17 cellular contexts compared by ENCODE assay signal in genomic region chr3:152404976-152405375, GRCh38.
A peak's percentile ranks its signal among the peaks of the same experiment; 100 is the strongest.
DNase-seq lines count a peak whose midpoint lies in the region; ATAC-seq and TF ChIP-seq lines count a peak whose summit lies in the region.
"Had no signal": no experiment of that assay in that cellular context is flagged by ENCODE, and none has a peak within 500 bp of the region (broad histone marks: within the 10 kb centered on the region; RNA-seq: fewer than 3 reads in every experiment).

No MANE protein-coding gene starts in this region.

- H3K36me3 ChIP-seq in SU-DHL-6 (ENCODE audit: low read length) (no peaks in the 10 kb centered on the region; the same call in 1 of the 2 replicates), suprapubic skin (no peaks in the 10 kb centered on the region)

- H3K9me2 ChIP-seq in SU-DHL-6 (replicated peaks; ENCODE audit: insufficient read depth, low read length) = no peaks in the 10 kb centered on the region

- H3K4me3 ChIP-seq in SU-DHL-6 (ENCODE audit: insufficient read depth, low read length, poor library complexity, severe bottlenecking) (no peak overlapping the region), suprapubic skin (no peak overlapping the region)
- H3K4me3 ChIP-seq: testis had no signal

- no peak for ATAC-seq in memory B cell (ENCODE audit: low read depth)
- ATAC-seq in esophagus mucosa = no peak

- peaks cover 18% of the 10 kb centered on the region; the same call in 1 of the 2 replicates for H3F3A ChIP-seq in SU-DHL-6 (ENCODE audit: insufficient read depth)

- intact Hi-C loops in activated CD4-positive, alpha-beta T cell treated with anti-CD3 and anti-CD28 coated beads, Interleukin-2, amount 10 ng/mL, durations not matched to agents 24 days and 14 days (cut with micrococcal nuclease) = no loop called here

- H3K9me3 ChIP-seq in SU-DHL-6 (ENCODE audit: insufficient read depth, low read length) = no peaks in the 10 kb centered on the region
- H3K9me3 ChIP-seq in suprapubic skin = no peaks in the 10 kb centered on the region
- H3K9me3 ChIP-seq: testis had no signal

- DNase-seq in activated CD4-positive, alpha-beta T cell treated with anti-CD3 and anti-CD28 coated beads, Interleukin-2, amount 10 ng/mL, durations not matched to agents 24 days and 14 days = peak; percentile 14
- no peak for DNase-seq in activated CD4-positive, alpha-beta T cell treated with anti-CD3 and anti-CD28 coated beads for 4 hours
- DNase-seq in memory B cell (ENCODE audit: low spot score in 2 of 2) (no peak), suprapubic skin (ENCODE audit: low spot score in 2 of 2) (no peak), T1000 (lab: John Stamatoyannopoulos, UW) (no peak), RWPE1 (ENCODE audit: low spot score) (no peak)
- DNase-seq: activated CD4-positive, alpha-beta T cell treated with anti-CD3 and anti-CD28 coated beads for 48 hours; aorta; COR-L47; mammary epithelial cell; NCI-H187 treated with DMSO at 0.1 percent for 48 hours; NCI-H69; occipital lobe; testis had no signal

- no peaks in the 10 kb centered on the region for H3K27me3 Mint-ChIP-seq in activated CD4-positive, alpha-beta T cell treated with anti-CD3 and anti-CD28 coated beads, Interleukin-2, amount 10 ng/mL, durations not matched to agents 24 days and 14 days
- H3K27me3 Mint-ChIP-seq in memory B cell = no peaks in the 10 kb centered on the region

- H3K27ac ChIP-seq in SU-DHL-6 (ENCODE audit: low read depth, low read length) = peak overlapping the region; percentile 25; the same call in 1 of the 2 replicates
- peak overlapping the region; percentile 82 for H3K27ac ChIP-seq in suprapubic skin
- H3K27ac ChIP-seq in RWPE1 = no peak overlapping the region
- H3K27ac ChIP-seq: testis had no signal

- peaks cover 30% of the 10 kb centered on the region for H3K36me3 Mint-ChIP-seq in activated CD4-positive, alpha-beta T cell treated with anti-CD3 and anti-CD28 coated beads, Interleukin-2, amount 10 ng/mL, durations not matched to agents 24 days and 14 days (ENCODE audit: low read depth)
- H3K36me3 Mint-ChIP-seq in memory B cell = peaks cover 11% of the 10 kb centered on the region

- no peaks in the 10 kb centered on the region for H3K27me3 ChIP-seq in SU-DHL-6 (ENCODE audit: low read length)
- no peaks in the 10 kb centered on the region for H3K27me3 ChIP-seq in suprapubic skin
- H3K27me3 ChIP-seq: testis had no signal

- peaks cover 46% of the 10 kb centered on the region for H4K20me1 ChIP-seq in SU-DHL-6 (ENCODE audit: low read depth, low read length)

- H3K9me3 Mint-ChIP-seq in activated CD4-positive, alpha-beta T cell treated with anti-CD3 and anti-CD28 coated beads, Interleukin-2, amount 10 ng/mL, durations not matched to agents 24 days and 14 days = no peaks in the 10 kb centered on the region
- no peaks in the 10 kb centered on the region for H3K9me3 Mint-ChIP-seq in memory B cell
- H3K9me3 Mint-ChIP-seq: T-helper 2 cell treated with Interferon-gamma antibody and Interleukin-4, amounts not matched to agents 5 μg/mL and 100 μg/mL, for 36 hours had no signal

- CTCF ChIA-PET in RWPE1 (lab: Yijun Ruan, JAX) = no interaction called here

- H3K27ac Mint-ChIP-seq in activated CD4-positive, alpha-beta T cell treated with anti-CD3 and anti-CD28 coated beads, Interleukin-2, amount 10 ng/mL, durations not matched to agents 24 days and 14 days = no peak overlapping the region
- peak overlapping the region; percentile 68 for H3K27ac Mint-ChIP-seq in memory B cell
- H3K27ac Mint-ChIP-seq: T-helper 2 cell treated with Interferon-gamma antibody and Interleukin-4, amounts not matched to agents 5 μg/mL and 100 μg/mL, for 36 hours had no signal

- TF ChIP-seq EP300 in suprapubic skin (IDR thresholded peaks at IDR 0.05) = no peak

- H3K4me2 ChIP-seq in SU-DHL-6 (ENCODE audit: low read depth, low read length, poor library complexity, severe bottlenecking) = no peak overlapping the region

- TF ChIP-seq CTCF in SU-DHL-6 (IDR thresholded peaks at IDR 0.05; ENCODE audit: insufficient read depth, low read length, poor library complexity, severe bottlenecking) (no peak), suprapubic skin (IDR thresholded peaks at IDR 0.05) (no peak), RWPE1 (conservative IDR thresholded peaks at IDR 0.05; ENCODE audit: low read depth) (no peak)

- H3K4me1 ChIP-seq in suprapubic skin = peaks cover 71% of the 10 kb centered on the region

- POLR2A ChIA-PET in RWPE1 (lab: Yijun Ruan, JAX; ENCODE audit: low non-redundant PET) = no interaction called here

- H3K4me1 Mint-ChIP-seq in activated CD4-positive, alpha-beta T cell treated with anti-CD3 and anti-CD28 coated beads, Interleukin-2, amount 10 ng/mL, durations not matched to agents 24 days and 14 days = peaks cover 49% of the 10 kb centered on the region
- H3K4me1 Mint-ChIP-seq in memory B cell = peaks cover 31% of the 10 kb centered on the region

- 87% methylated on average over 1 of the region's 1 CpG for WGBS in suprapubic skin

- no peak overlapping the region for H3K9ac ChIP-seq in SU-DHL-6 (ENCODE audit: low read length)

- H2AFZ ChIP-seq in SU-DHL-6 (ENCODE audit: low read depth, low read length, severe bottlenecking) = no peak overlapping the region

- H3K79me2 ChIP-seq in SU-DHL-6 (ENCODE audit: insufficient read depth, low read length) = peaks cover 99% of the 10 kb centered on the region

- H3K4me3 Mint-ChIP-seq in activated CD4-positive, alpha-beta T cell treated with anti-CD3 and anti-CD28 coated beads, Interleukin-2, amount 10 ng/mL, durations not matched to agents 24 days and 14 days = no peak overlapping the region
- H3K4me3 Mint-ChIP-seq in memory B cell = no peak overlapping the region
- H3K4me3 Mint-ChIP-seq: T-helper 2 cell treated with Interferon-gamma antibody and Interleukin-4, amounts not matched to agents 5 μg/mL and 100 μg/mL, for 36 hours had no signal

- TF ChIP-seq POLR2A in suprapubic skin (IDR thresholded peaks at IDR 0.05) = no peak
